7 cellular contexts compared by ENCODE assay signal in genomic region chr16:29346203-29346602, GRCh38.
DNase-seq lines count a peak whose midpoint lies in the region; ATAC-seq, FAIRE-seq and TF ChIP-seq lines count a peak whose summit lies in the region.
"Not testable (repeated sequence)": the region's sequence is repeated elsewhere in the genome, so short reads cannot be mapped to it uniquely, and the experiment has no call there.

No MANE protein-coding gene starts in this region.

- H3K9me2 ChIP-seq in OCI-LY7 (ENCODE audit: insufficient read depth, low read length), result not testable (repeated sequence)

- TF ChIP-seq POLR2A in GM12878 (IDR thresholded peaks at IDR 0.05; ENCODE audit: low read depth, low read length), result not testable (repeated sequence)

- RAD21 ChIA-PET in GM12878 (lab: Charles Lee; ENCODE audit: unreplicated experiment), result not testable (repeated sequence)

- in situ Hi-C loops in GM12878 (cut with MboI), result not testable (repeated sequence)

- intact Hi-C loops in OCI-LY7 (cut with micrococcal nuclease; ENCODE audit: unreplicated experiment); GM12878 (cut with micrococcal nuclease; ENCODE audit: unreplicated experiment): not testable (repeated sequence)

- SMC1A ChIA-PET in GM12878 (lab: Charles Lee; ENCODE audit: uncharacterized antibody, unreplicated experiment), result not testable (repeated sequence)

- TF ChIP-seq RAD21 in GM12878 (IDR thresholded peaks at IDR 0.05; ENCODE audit: insufficient read depth, low read depth, low read length), result not testable (repeated sequence)

- H3K9me3 Mint-ChIP-seq in stimulated activated effector memory CD8-positive, alpha-beta T cell treated with anti-CD3 and anti-CD28 coated beads, Interleukin-12 subunit alpha, Interleukin-12 subunit beta, amount 100 ng/mL, for 72 hours, result not testable (repeated sequence)

- not testable (repeated sequence) for FAIRE-seq in GM12878 (lab: Jason Lieb, UNC)

- POLR2A ChIA-PET in OCI-LY7 (lab: Charles Lee); GM12878 (lab: Charles Lee): not testable (repeated sequence)

- not testable (repeated sequence) for H3K9ac ChIP-seq in GM12878 (ENCODE audit: control insufficient read depth, insufficient read depth, low read length)

- ATAC-seq in GM18498 (IDR thresholded peaks at IDR 0.05; ENCODE audit: unreplicated experiment), result peak; percentile 56
- ATAC-seq in GM18870 (IDR thresholded peaks at IDR 0.05; ENCODE audit: unreplicated experiment), result peak; percentile 30
- peak; percentile 63 for ATAC-seq in GM21381 (IDR thresholded peaks at IDR 0.05; ENCODE audit: unreplicated experiment)
- peak; percentile 41 for ATAC-seq in HG03196 (IDR thresholded peaks at IDR 0.05; ENCODE audit: unreplicated experiment)
- ATAC-seq in GM12878, result peak; percentile 87
- ATAC-seq in stimulated activated effector memory CD8-positive, alpha-beta T cell treated with anti-CD3 and anti-CD28 coated beads, Interleukin-12 subunit alpha, Interleukin-12 subunit beta, amount 100 ng/mL, for 72 hours, result peak; percentile 78

- H3K4me1 Mint-ChIP-seq in stimulated activated effector memory CD8-positive, alpha-beta T cell treated with anti-CD3 and anti-CD28 coated beads, Interleukin-12 subunit alpha, Interleukin-12 subunit beta, amount 100 ng/mL, for 72 hours, result not testable (repeated sequence)

- TF ChIP-seq EP300 in GM12878 (IDR thresholded peaks at IDR 0.05; ENCODE audit: borderline replicate concordance in 1 of 2, control insufficient read depth in 1 of 2, low read depth in 2 of 2, low read length in 2 of 2), result not testable (repeated sequence)

- not testable (repeated sequence) for H3K9me3 ChIP-seq in OCI-LY7 (ENCODE audit: low read length); GM12878 (replicated peaks; ENCODE audit: control insufficient read depth, insufficient read depth, low read length)

- H3K27me3 ChIP-seq in GM12878 (replicated peaks in 1 of 2; ENCODE audit: control insufficient read depth in 2 of 2, insufficient read depth in 2 of 2, low read length in 1 of 2), result not testable (repeated sequence)

- H3K4me3 Mint-ChIP-seq in stimulated activated effector memory CD8-positive, alpha-beta T cell treated with anti-CD3 and anti-CD28 coated beads, Interleukin-12 subunit alpha, Interleukin-12 subunit beta, amount 100 ng/mL, for 72 hours, result not testable (repeated sequence)

- TF ChIP-seq CTCF in OCI-LY7 (conservative IDR thresholded peaks at IDR 0.05; ENCODE audit: low read length); GM12878 (IDR thresholded peaks at IDR 0.05 in 2 of 3, conservative IDR thresholded peaks at IDR 0.05 in 1 of 3; ENCODE audit: control insufficient read depth in 2 of 3, extremely low read depth in 1 of 3, insufficient read depth in 1 of 3, low read depth in 3 of 3, low read length in 3 of 3): not testable (repeated sequence)

- 9% methylated on average over 2 of the region's 2 CpGs for whole genome bisulfite sequencing in GM12878 (ENCODE audit: insufficient coverage, insufficient replicate concordance, low lambda C conversion rate, missing lambda C conversion rate)

- H3K79me2 ChIP-seq in OCI-LY7 (ENCODE audit: insufficient read depth, low read depth, low read length); GM12878 (ENCODE audit: control insufficient read depth, insufficient read depth, low read length): not testable (repeated sequence)

- peaks cover 69% of the 10 kb centered on the region for H3K4me1 ChIP-seq in OCI-LY7 (ENCODE audit: insufficient read depth, low read length, poor library complexity, severe bottlenecking)
- H3K4me1 ChIP-seq in GM12878 (ENCODE audit: control insufficient read depth, insufficient read depth, low read length), result not testable (repeated sequence)

- CTCF ChIA-PET in OCI-LY7 (lab: Charles Lee; ENCODE audit: unreplicated experiment); GM12878 (lab: Yijun Ruan, JAX): not testable (repeated sequence)

- H4K20me1 ChIP-seq in OCI-LY7 (ENCODE audit: insufficient read depth, low read length); GM12878 (ENCODE audit: control insufficient read depth, insufficient read depth): not testable (repeated sequence)

- H3K36me3 ChIP-seq in OCI-LY7 (ENCODE audit: insufficient read depth, low read length); GM12878 (ENCODE audit: control insufficient read depth in 2 of 2, insufficient read depth in 2 of 2, low read length in 1 of 2): not testable (repeated sequence)

- peak overlapping the region; percentile 87 for H3K27ac ChIP-seq in OCI-LY7 (ENCODE audit: low read depth, low read length, poor library complexity, severe bottlenecking)
- not testable (repeated sequence) for H3K27ac ChIP-seq in GM12878 (ENCODE audit: control insufficient read depth, insufficient read depth)

- not testable (repeated sequence) for DNase-seq in OCI-LY7 (ENCODE audit: low spot score); GM12878 (ENCODE audit: low read depth, low spot score); stimulated activated effector memory CD8-positive, alpha-beta T cell treated with anti-CD3 and anti-CD28 coated beads, Interleukin-12 subunit alpha, Interleukin-12 subunit beta, amount 100 ng/mL, for 72 hours (ENCODE audit: low spot score in 2 of 2)

- H3K4me3 ChIP-seq in OCI-LY7 (ENCODE audit: low read depth, low read length, poor library complexity, severe bottlenecking); GM12878: not testable (repeated sequence)

- not testable (repeated sequence) for H3K27ac Mint-ChIP-seq in stimulated activated effector memory CD8-positive, alpha-beta T cell treated with anti-CD3 and anti-CD28 coated beads, Interleukin-12 subunit alpha, Interleukin-12 subunit beta, amount 100 ng/mL, for 72 hours

- not testable (repeated sequence) for H3K4me2 ChIP-seq in OCI-LY7 (ENCODE audit: low read length); GM12878 (ENCODE audit: control insufficient read depth, insufficient read depth)

- not testable (repeated sequence) for H2AFZ ChIP-seq in OCI-LY7 (ENCODE audit: low read length); GM12878 (ENCODE audit: control insufficient read depth, low read depth, low read length)

- not testable (repeated sequence) for H3K36me3 Mint-ChIP-seq in stimulated activated effector memory CD8-positive, alpha-beta T cell treated with anti-CD3 and anti-CD28 coated beads, Interleukin-12 subunit alpha, Interleukin-12 subunit beta, amount 100 ng/mL, for 72 hours

- BruUV-seq in OCI-LY7 (replicated peaks; lab: Mats Ljungman, UMichigan); GM12878 (replicated peaks; lab: Mats Ljungman, UMichigan): not testable (repeated sequence)

TF ChIP-seq in GM12878, 131 proteins besides CTCF, POLR2A, EP300 and RAD21:
- peak; percentile 15; the same call in 1 of the 2 replicates for TF ChIP-seq MTA2 (IDR thresholded peaks at IDR 0.05; ENCODE audit: low read depth)

Comparison
In these comparisons a context has a peak if more than half of its experiments do, and no peak if none do; other contexts are left out.
1. ATAC-seq: peak in every context shown above with its lines; median percentile 87 in GM12878; 78 in stimulated activated effector memory CD8-positive, alpha-beta T cell treated with anti-CD3 and anti-CD28 coated beads, Interleukin-12 subunit alpha, Interleukin-12 subunit beta, amount 100 ng/mL, for 72 hours; 63 in GM21381; 56 in GM18498; 41 in HG03196; 30 in GM18870.